In the genomic region with DNA sequence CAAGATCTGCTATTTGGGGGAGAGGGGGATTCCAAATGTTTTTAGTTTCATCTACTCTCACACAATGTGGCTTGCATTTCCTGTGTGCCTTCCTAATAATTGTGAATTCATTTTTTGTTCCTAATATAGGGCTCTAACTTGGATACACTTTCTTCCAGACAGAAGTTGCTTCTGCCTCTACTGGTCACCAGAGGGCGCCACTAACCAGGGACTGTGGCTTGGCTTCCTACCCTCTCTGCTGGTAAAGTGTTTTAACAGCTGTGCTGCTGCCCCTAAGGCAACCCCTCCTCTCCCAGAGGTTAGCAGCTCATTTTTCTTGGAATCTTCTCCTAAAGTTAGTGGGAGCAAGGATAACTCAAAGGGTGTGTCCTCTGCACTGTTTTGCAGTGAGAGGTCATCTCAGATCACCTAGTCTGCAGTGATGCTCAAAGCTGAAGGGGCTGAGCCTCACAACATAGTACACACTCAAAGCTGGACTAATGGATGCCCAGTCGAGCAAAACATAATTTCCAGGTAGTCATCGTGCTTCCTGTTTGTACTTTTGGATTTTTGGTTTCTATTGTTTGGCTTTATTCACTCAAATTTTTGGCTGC, we compare ENCODE assay signal across 9 cellular contexts. TPM values are rescaled to one million over a fixed set of nuclear protein-coding genes. Genes with fewer than 3 reads are reported as not detected.
DNase-seq lines count a peak whose midpoint lies in the region; ATAC-seq, FAIRE-seq and TF ChIP-seq lines count a peak whose summit lies in the region.
"Had no signal": no experiment of that assay in that cellular context is flagged by ENCODE, and none has a peak within 500 bp of the region (broad histone marks: within the 10 kb centered on the region; RNA-seq: fewer than 3 reads in every experiment).

No MANE protein-coding gene starts in this region.

- no peaks in the 10 kb centered on the region for H3K36me3 ChIP-seq in adipocyte (ENCODE audit: control insufficient read depth, insufficient read depth, low read length, severe bottlenecking)
- H3K36me3 ChIP-seq in mucosa of descending colon (ENCODE audit: low read depth): no peaks in the 10 kb centered on the region

- H3K9me3 ChIP-seq in adipocyte (ENCODE audit: control insufficient read depth, low read length): peaks cover 29% of the 10 kb centered on the region
- peaks cover 9% of the 10 kb centered on the region for H3K9me3 ChIP-seq in mucosa of descending colon

- no peak overlapping the region for H3K4me3 ChIP-seq in adipocyte (ENCODE audit: low read length)
- no peak overlapping the region for H3K4me3 ChIP-seq in mucosa of descending colon

- DNase-seq in DMS53 (lab: John Stamatoyannopoulos, UW) (peak; percentile 34), DMS53 treated with DMSO at 0.1 percent for 48 hours (lab: John Stamatoyannopoulos, UW; ENCODE audit: unreplicated experiment) (no peak), adipocyte (ENCODE audit: low read depth) (peak; percentile 7), mucosa of descending colon (peak in 1 of 3 donors; percentile 38), RCC 7860 (ENCODE audit: low spot score) (no peak), SK-N-DZ (ENCODE audit: low spot score) (no peak)

- no peaks in the 10 kb centered on the region for H3K27me3 ChIP-seq in adipocyte (replicated peaks; ENCODE audit: control insufficient read depth, insufficient read depth, low read length)

- TF ChIP-seq POLR2A in GM18505 (IDR thresholded peaks at IDR 0.05; ENCODE audit: borderline replicate concordance, extremely low read depth, insufficient read depth, insufficient read length): no peak

- H3K4me1 ChIP-seq in adipocyte (ENCODE audit: control insufficient read depth, insufficient read depth, low read length) (no peaks in the 10 kb centered on the region), mucosa of descending colon (ENCODE audit: low read depth) (no peaks in the 10 kb centered on the region)

- intact Hi-C loops in mucosa of descending colon (cut with DNase I, micrococcal nuclease): no loop called here

- FAIRE-seq in RCC 7860 (lab: Jason Lieb, UNC): no peak

- TF ChIP-seq CTCF in LNCAP (IDR thresholded peaks at IDR 0.05) (peak; percentile 83), mucosa of descending colon (IDR thresholded peaks at IDR 0.05) (peak; percentile 38)

- peak; percentile 60 for ATAC-seq in mucosa of descending colon
- ATAC-seq in GM18505 (IDR thresholded peaks at IDR 0.05; ENCODE audit: unreplicated experiment): no peak

- no peak overlapping the region for H3K9ac ChIP-seq in adipocyte (ENCODE audit: low read length)

RNA-seq across cellular contexts. Expression of a gene that starts 5.0 kb away (rescaled TPM):
- total RNA-seq in mucosa of descending colon: not detected
- not detected in 2 replicates for polyA plus RNA-seq in SK-N-DZ (2014; cell fraction: cytosol; rRNA removed)
- polyA plus RNA-seq in SK-N-DZ (2014; cell fraction: nucleus; rRNA removed): not detected in 2 replicates
- total RNA-seq: T-helper 2 cell treated with Interferon-gamma antibody and Interleukin-4, amounts not matched to agents 100 ng/mL and 5 ng/mL, for 36 hours had no signal

Comparison
In these comparisons a context has a peak if more than half of its experiments do, and no peak if none do; other contexts are left out.
1. DNase-seq: peak in DMS53 (single experiment) and adipocyte (single experiment); none in DMS53 treated with DMSO at 0.1 percent for 48 hours (single experiment), RCC 7860 (single experiment) and SK-N-DZ (single experiment).